In genomic region chr5:20098695-20099094, GRCh38 we compare ENCODE assay signal across 26 cellular contexts.
"Had no signal": no experiment of that assay in that cellular context is flagged by ENCODE, and none has a peak within 500 bp of the region (broad histone marks: within the 10 kb centered on the region; RNA-seq: fewer than 3 reads in every experiment).

No MANE protein-coding gene starts in this region.

- H3K4me3 ChIP-seq: dorsolateral prefrontal cortex, gastrocnemius medialis, left lung, mucosa of descending colon, neural progenitor cell, prostate gland, right atrium auricular region, sigmoid colon, spleen, testis, tibial artery had no signal

- H3K4me3 Mint-ChIP-seq: mesothelial cell of epicardium; naive B cell; nephron; neural progenitor cell; stimulated activated memory B cell treated with anti-CD40 and anti-IgM and Interleukin-4, amounts not matched to agents 10 μg/mL and 1 μg/mL and 100 μg/mL, for 72 hours; type B pancreatic cell had no signal

- H3K9me3 ChIP-seq: gastrocnemius medialis, prostate gland, right atrium auricular region, sigmoid colon, testis, tibial artery had no signal

- H3K36me3 ChIP-seq: gastrocnemius medialis, left lung, neural progenitor cell, prostate gland, right atrium auricular region, sigmoid colon, spleen, tibial artery had no signal

- DNase-seq: dorsolateral prefrontal cortex; effector CD4-positive, alpha-beta T cell; foreskin fibroblast; gastrocnemius medialis; head of caudate nucleus; left cardiac atrium; left lung; mesenchymal stem cell; mucosa of descending colon; naive B cell; sigmoid colon; spleen; stimulated activated CD4-positive, alpha-beta T cell treated with anti-CD3 and anti-CD28 coated beads, Interleukin-4, amount 100 ng/mL, for 4 hours; stimulated activated naive CD8-positive, alpha-beta T cell treated with anti-CD3 and anti-CD28 coated beads, Interleukin-15, Interleukin-2, amounts not matched to agents 100 U/mL and 50 U/mL, for 24 hours; substantia nigra; testis; tibial artery had no signal

- H3K9me3 Mint-ChIP-seq: neural progenitor cell, type B pancreatic cell had no signal

- H3K4me1 ChIP-seq: gastrocnemius medialis, left lung, prostate gland, right atrium auricular region, sigmoid colon, spleen, testis, tibial artery had no signal

- H3K4me2 ChIP-seq: neural progenitor cell had no signal

- H3K27ac ChIP-seq: dorsolateral prefrontal cortex, epithelial cell of prostate, gastrocnemius medialis, left lung, neural progenitor cell, prostate gland, right atrium auricular region, sigmoid colon, spleen, testis, tibial artery had no signal

- H3K36me3 Mint-ChIP-seq: mesothelial cell of epicardium; naive B cell; neural progenitor cell; stimulated activated memory B cell treated with anti-CD40 and anti-IgM and Interleukin-4, amounts not matched to agents 10 μg/mL and 1 μg/mL and 100 μg/mL, for 72 hours; type B pancreatic cell had no signal

- H3K9ac ChIP-seq: neural progenitor cell had no signal

- H3K27ac Mint-ChIP-seq: mesothelial cell of epicardium; naive B cell; nephron; neural progenitor cell; stimulated activated memory B cell treated with anti-CD40 and anti-IgM and Interleukin-4, amounts not matched to agents 10 μg/mL and 1 μg/mL and 100 μg/mL, for 72 hours; type B pancreatic cell had no signal

- H2AFZ ChIP-seq: neural progenitor cell had no signal

- H3K4me1 Mint-ChIP-seq: naive B cell; nephron; stimulated activated memory B cell treated with anti-CD40 and anti-IgM and Interleukin-4, amounts not matched to agents 10 μg/mL and 1 μg/mL and 100 μg/mL, for 72 hours had no signal

- H3K27me3 ChIP-seq: dorsolateral prefrontal cortex, gastrocnemius medialis, left lung, neural progenitor cell, right atrium auricular region, sigmoid colon, spleen, testis, tibial artery had no signal

- H3K27me3 Mint-ChIP-seq: naive B cell; stimulated activated memory B cell treated with anti-CD40 and anti-IgM and Interleukin-4, amounts not matched to agents 10 μg/mL and 1 μg/mL and 100 μg/mL, for 72 hours; type B pancreatic cell had no signal

- ATAC-seq: esophagus mucosa; gastrocnemius medialis; left cardiac atrium; left lung; mucosa of descending colon; stimulated activated memory B cell treated with anti-CD40 and anti-IgM and Interleukin-4, amounts not matched to agents 10 μg/mL and 1 μg/mL and 100 μg/mL, for 72 hours; stimulated activated naive CD8-positive, alpha-beta T cell treated with anti-CD3 and anti-CD28 coated beads, Interleukin-15, Interleukin-2, amounts not matched to agents 100 U/mL and 50 U/mL, for 24 hours had no signal
